22 cellular contexts compared by ENCODE assay signal in the genomic region with DNA sequence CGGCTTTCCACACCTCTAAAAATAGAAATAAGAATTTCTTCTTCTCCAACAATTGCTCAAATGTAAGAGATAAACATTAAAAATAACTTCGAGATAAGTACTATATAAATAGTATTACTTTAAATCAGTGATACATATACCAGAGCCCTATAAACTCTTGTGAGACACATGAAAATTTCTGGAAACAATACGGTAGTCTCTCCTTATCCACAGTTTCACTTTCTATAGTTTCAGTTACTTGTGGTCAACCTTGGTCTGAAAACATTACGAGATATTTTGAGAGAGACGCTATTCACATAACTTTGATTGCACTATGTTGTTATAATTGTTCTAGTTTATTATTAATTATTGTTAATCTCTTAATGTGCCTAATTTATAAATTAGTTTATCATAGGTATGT.
"Had no signal": no experiment of that assay in that cellular context is flagged by ENCODE, and none has a peak within 500 bp of the region (broad histone marks: within the 10 kb centered on the region; RNA-seq: fewer than 3 reads in every experiment).

No MANE protein-coding gene starts in this region.

- FAIRE-seq: keratinocyte, urothelium cell line had no signal

- H3K4me1 ChIP-seq: esophagus squamous epithelium, suprapubic skin, thyroid gland had no signal

- H3K4me2 ChIP-seq: neural progenitor cell had no signal

- ATAC-seq: effector memory CD8-positive, alpha-beta T cell; gastroesophageal sphincter; left ventricle myocardium superior; natural killer cell treated with Interleukin-12 subunit alpha and Interleukin-12 subunit beta and Interleukin-15 and Interleukin-18, amount 100 ng/mL, for 72 hours; right cardiac atrium; stimulated activated effector memory CD8-positive, alpha-beta T cell treated with anti-CD3 and anti-CD28 coated beads, Interleukin-12 subunit alpha, Interleukin-12 subunit beta, amount 100 ng/mL, for 72 hours; stimulated activated naive CD8-positive, alpha-beta T cell treated with anti-CD3 and anti-CD28 coated beads, Interleukin-15, Interleukin-2, amounts not matched to agents 100 U/mL and 50 U/mL, for 24 hours had no signal

- H3K9me3 ChIP-seq: esophagus squamous epithelium, gastroesophageal sphincter, pancreas, suprapubic skin, thyroid gland had no signal

- DNase-seq: effector memory CD8-positive, alpha-beta T cell; esophagus squamous epithelium; foreskin fibroblast; glutamatergic neuron; left ventricle myocardium superior; mesenchymal stem cell; midbrain; nucleus accumbens; pancreas; right cardiac atrium; stimulated activated CD4-positive, alpha-beta T cell treated with anti-CD3 and anti-CD28 coated beads, Interleukin-4, amount 100 ng/mL, for 1 hour; stimulated activated CD8-positive, alpha-beta memory T cell treated with anti-CD3 and anti-CD28 coated beads, Interleukin-4, amount 100 ng/mL, for 48 hours; stimulated activated naive CD8-positive, alpha-beta T cell treated with anti-CD3 and anti-CD28 coated beads, Interleukin-15, Interleukin-2, amounts not matched to agents 100 U/mL and 50 U/mL, for 24 hours; thyroid gland had no signal

- H3K27ac ChIP-seq: esophagus squamous epithelium, gastroesophageal sphincter, neural progenitor cell, pancreas, suprapubic skin, thyroid gland had no signal

- H2AFZ ChIP-seq: neural progenitor cell had no signal

- H3K36me3 ChIP-seq: esophagus squamous epithelium, gastroesophageal sphincter, neural progenitor cell, pancreas, suprapubic skin, thyroid gland had no signal

- H3K27me3 ChIP-seq: esophagus squamous epithelium, gastroesophageal sphincter, neural progenitor cell, pancreas, suprapubic skin, thyroid gland had no signal

- H3K9ac ChIP-seq: neural progenitor cell had no signal

- H3K4me3 ChIP-seq: esophagus squamous epithelium, gastroesophageal sphincter, lung, neural progenitor cell, pancreas, suprapubic skin, thyroid gland had no signal
